In the genomic region with DNA sequence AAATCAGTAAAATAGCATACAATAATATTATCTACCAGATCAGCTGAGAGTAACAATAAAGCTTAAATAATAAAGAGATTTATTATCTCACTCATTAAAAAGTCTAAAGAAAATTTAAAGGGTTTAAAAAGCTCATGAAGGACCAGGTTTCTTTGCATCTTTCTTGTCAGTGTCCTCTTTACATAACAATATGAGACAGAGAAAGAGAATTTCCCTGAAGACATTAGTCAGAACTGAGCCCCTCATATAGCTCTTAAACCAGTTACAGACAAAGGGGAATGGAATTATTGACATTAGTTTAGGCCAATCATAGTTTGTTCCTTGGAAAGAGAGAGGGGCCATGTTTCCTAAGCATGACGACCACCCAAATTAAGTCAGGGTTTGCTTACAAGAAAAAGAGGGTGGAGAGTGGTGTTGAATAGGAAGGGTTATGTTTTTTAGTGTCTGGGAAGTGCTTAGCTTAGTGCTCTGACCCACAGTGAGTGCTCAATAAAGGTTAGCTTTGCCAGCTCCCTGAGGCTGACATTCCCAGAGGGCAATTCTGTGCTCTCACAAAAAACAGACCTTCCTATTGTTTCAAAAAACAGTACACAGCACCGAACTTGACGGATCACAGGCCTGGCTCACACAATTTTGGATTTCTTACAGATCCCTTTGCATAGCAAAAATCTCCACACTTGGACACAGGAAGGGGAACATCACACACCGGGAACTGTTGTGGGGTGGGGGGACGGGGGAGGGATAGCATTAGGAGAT, we compare ENCODE assay signal across 11 cellular contexts.
"Had no signal": no experiment of that assay in that cellular context is flagged by ENCODE, and none has a peak within 500 bp of the region (broad histone marks: within the 10 kb centered on the region; RNA-seq: fewer than 3 reads in every experiment).

No MANE protein-coding gene starts in this region.

- H3K27me3 ChIP-seq: breast epithelium had no signal

- H3K36me3 ChIP-seq: breast epithelium, thoracic aorta had no signal

- H3K4me3 ChIP-seq: breast epithelium, lung, thoracic aorta had no signal

- DNase-seq: activated CD4-positive, alpha-beta T cell treated with anti-CD3 and anti-CD28 coated beads, Interleukin-2, amount 50 U/mL, for 1 hour; activated CD4-positive, CD25-positive, alpha-beta regulatory T cell treated with anti-CD3 and anti-CD28 coated beads, Interleukin-2, amount 50 U/mL, for 72 hours; activated CD8-positive, alpha-beta memory T cell treated with anti-CD3 and anti-CD28 coated beads, Interleukin-2, amount 50 U/mL, for 4 hours; activated effector memory CD4-positive, alpha-beta T cell treated with Interleukin-2 at 50 U/mL for 16 hours; activated naive CD4-positive, alpha-beta T cell treated with anti-CD3 and anti-CD28 coated beads, Interleukin-2, amount 10 ng/mL, durations not matched to agents 7 days and 5 days; activated T-cell treated with anti-CD3 and anti-CD28 coated beads, Interleukin-2, amount 50 U/mL, for 4 hours; effector memory CD4-positive, alpha-beta T cell; stimulated activated CD4-positive, alpha-beta T cell treated with anti-CD3 and anti-CD28 coated beads, Interleukin-2, amount 100 ng/mL, for 24 hours had no signal

- H3K27ac ChIP-seq: breast epithelium, thoracic aorta had no signal

- H3K9me3 ChIP-seq: breast epithelium, thoracic aorta had no signal

- H3K4me1 ChIP-seq: breast epithelium had no signal
